21 cellular contexts compared by ENCODE assay signal in the genomic region with DNA sequence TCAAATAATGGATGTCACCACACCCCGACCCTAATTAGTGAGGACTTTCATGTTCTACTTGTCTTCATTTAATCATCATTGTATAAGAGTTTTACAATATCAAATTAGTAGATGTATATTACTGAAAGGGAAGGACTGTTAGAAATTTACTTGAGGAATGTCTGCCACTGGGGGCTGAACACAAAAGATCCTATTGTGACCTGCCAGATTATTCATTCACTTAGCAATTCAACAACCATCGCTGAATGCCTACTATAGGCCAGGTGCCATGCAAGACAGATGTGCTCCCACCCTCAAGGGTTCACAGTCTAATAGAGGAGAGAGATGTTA. TPM values are rescaled to one million over a fixed set of nuclear protein-coding genes. Genes with fewer than 3 reads are reported as not detected.
DNase-seq lines count a peak whose midpoint lies in the region; TF ChIP-seq lines count a peak whose summit lies in the region.
"Had no signal": no experiment of that assay in that cellular context is flagged by ENCODE, and none has a peak within 500 bp of the region (broad histone marks: within the 10 kb centered on the region; RNA-seq: fewer than 3 reads in every experiment).

No MANE protein-coding gene starts in this region.

- BruUV-seq in mammary epithelial cell (replicated peaks; lab: Mats Ljungman, UMichigan), result no TSS peak

- intact Hi-C loops in mammary epithelial cell (cut with micrococcal nuclease), result loop anchor here (5.0 kb wide), 1 partner anchor 62 kb away; a partner anchor contains a TSS

- DNase-seq in activated naive CD4-positive, alpha-beta T cell treated with anti-CD3 and anti-CD28 coated beads, Interleukin-2, amount 10 ng/mL, durations not matched to agents 7 days and 5 days, result no peak
- no peak for DNase-seq in Karpas-422
- no peak for DNase-seq in mammary epithelial cell
- DNase-seq in neural progenitor cell (ENCODE audit: low spot score), result no peak
- no peak for DNase-seq in NCI-H2171 (lab: John Stamatoyannopoulos, UW)
- no peak for DNase-seq in NCI-H2227 treated with DMSO at 0.1 percent for 48 hours (lab: John Stamatoyannopoulos, UW)
- no peak for DNase-seq in KG1 (lab: John Stamatoyannopoulos, UW)
- DNase-seq: activated B cell treated with CpG ODN at 0.5 μM for 24 hours; activated CD4-positive, alpha-beta T cell treated with anti-CD3 and anti-CD28 coated beads, Interleukin-2, amount 50 U/mL, for 48 hours; activated gamma-delta T cell; amniotic stem cell; caudate nucleus; CD4-positive, CD25-positive, alpha-beta regulatory T cell; DMS153; naive B cell; NCI-H1930; pancreas; sigmoid colon; thyroid gland had no signal

- peaks cover 25% of the 10 kb centered on the region for H3K4me1 Mint-ChIP-seq in activated naive CD4-positive, alpha-beta T cell treated with anti-CD3 and anti-CD28 coated beads, Interleukin-2, amount 50 U/mL, for 24 hours
- H3K4me1 Mint-ChIP-seq in activated naive CD4-positive, alpha-beta T cell treated with anti-CD3 and anti-CD28 coated beads, Interleukin-2, amount 10 ng/mL, durations not matched to agents 7 days and 5 days, result peaks cover 31% of the 10 kb centered on the region
- H3K4me1 Mint-ChIP-seq in neural progenitor cell, result peaks cover 12% of the 10 kb centered on the region

- peak overlapping the region; percentile 29; the same call in 1 of the 2 replicates for H2AFZ ChIP-seq in Karpas-422 (ENCODE audit: low read length)
- peak overlapping the region; percentile 34 for H2AFZ ChIP-seq in mammary epithelial cell (ENCODE audit: low read depth, low read length)
- peak overlapping the region; percentile 91 for H2AFZ ChIP-seq in neural progenitor cell (replicated peaks)

- H3K36me3 ChIP-seq in Karpas-422 (ENCODE audit: insufficient read depth, low read length) (peaks cover 20% of the 10 kb centered on the region), mammary epithelial cell (ENCODE audit: insufficient read depth, low read length) (peaks cover 26% of the 10 kb centered on the region), neural progenitor cell (no peaks in the 10 kb centered on the region)

- no peak overlapping the region for H3K4me3 Mint-ChIP-seq in activated naive CD4-positive, alpha-beta T cell treated with anti-CD3 and anti-CD28 coated beads, Interleukin-2, amount 50 U/mL, for 24 hours
- H3K4me3 Mint-ChIP-seq in activated naive CD4-positive, alpha-beta T cell treated with anti-CD3 and anti-CD28 coated beads, Interleukin-2, amount 10 ng/mL, durations not matched to agents 7 days and 5 days, result no peak overlapping the region
- no peak overlapping the region for H3K4me3 Mint-ChIP-seq in neural progenitor cell
- H3K4me3 Mint-ChIP-seq: activated B cell treated with CpG ODN at 0.5 μM for 24 hours; CD4-positive, CD25-positive, alpha-beta regulatory T cell; IgD-negative memory B cell; naive B cell had no signal

- peaks cover 14% of the 10 kb centered on the region for H3K4me1 ChIP-seq in Karpas-422 (ENCODE audit: low read length)
- H3K4me1 ChIP-seq in mammary epithelial cell (ENCODE audit: insufficient read depth, low read length), result peaks cover 25% of the 10 kb centered on the region
- H3K4me1 ChIP-seq in neural progenitor cell, result peaks cover 10% of the 10 kb centered on the region
- H3K4me1 ChIP-seq: pancreas, sigmoid colon, thyroid gland had no signal

- H3K27me3 ChIP-seq in Karpas-422 (ENCODE audit: low read length), result no peaks in the 10 kb centered on the region
- no peaks in the 10 kb centered on the region for H3K27me3 ChIP-seq in mammary epithelial cell (ENCODE audit: insufficient read depth, low read length)
- H3K27me3 ChIP-seq in neural progenitor cell, result no peaks in the 10 kb centered on the region
- H3K27me3 ChIP-seq: pancreas, sigmoid colon, thyroid gland had no signal

- peaks cover 9% of the 10 kb centered on the region; the same call in 1 of the 2 replicates for H4K20me1 ChIP-seq in Karpas-422 (ENCODE audit: insufficient read depth, low read depth, low read length)
- peaks cover 3% of the 10 kb centered on the region for H4K20me1 ChIP-seq in mammary epithelial cell (ENCODE audit: insufficient read depth, low read length)
- no peaks in the 10 kb centered on the region for H4K20me1 ChIP-seq in neural progenitor cell (ENCODE audit: low read depth)

- no peaks in the 10 kb centered on the region for H3K9me3 ChIP-seq in Karpas-422 (ENCODE audit: low read length)
- H3K9me3 ChIP-seq in mammary epithelial cell (replicated peaks; ENCODE audit: insufficient read depth, low read length), result no peaks in the 10 kb centered on the region
- no peaks in the 10 kb centered on the region for H3K9me3 ChIP-seq in neural progenitor cell (ENCODE audit: low read depth)
- H3K9me3 ChIP-seq: pancreas, sigmoid colon, thyroid gland had no signal

- no peak for TF ChIP-seq CTCF in mammary epithelial cell (conservative IDR thresholded peaks at IDR 0.05 in 1 of 2, IDR thresholded peaks at IDR 0.05 in 1 of 2; ENCODE audit: extremely low read depth in 1 of 2, insufficient read depth in 1 of 2, low read depth in 1 of 2, low read length in 2 of 2)
- no peak for TF ChIP-seq CTCF in neural progenitor cell (IDR thresholded peaks at IDR 0.05)

- H3K4me2 ChIP-seq in Karpas-422 (ENCODE audit: low read depth, low read length, poor library complexity, severe bottlenecking) (peak overlapping the region; percentile 21), mammary epithelial cell (ENCODE audit: insufficient read depth, low read depth, low read length) (peak overlapping the region; percentile 2), neural progenitor cell (peak overlapping the region; percentile 8)

- H3K27ac Mint-ChIP-seq in activated naive CD4-positive, alpha-beta T cell treated with anti-CD3 and anti-CD28 coated beads, Interleukin-2, amount 50 U/mL, for 24 hours, result peak overlapping the region; percentile 41
- H3K27ac Mint-ChIP-seq in activated naive CD4-positive, alpha-beta T cell treated with anti-CD3 and anti-CD28 coated beads, Interleukin-2, amount 10 ng/mL, durations not matched to agents 7 days and 5 days, result no peak overlapping the region
- H3K27ac Mint-ChIP-seq in neural progenitor cell, result peak overlapping the region; percentile 4
- H3K27ac Mint-ChIP-seq: activated B cell treated with CpG ODN at 0.5 μM for 24 hours; CD4-positive, CD25-positive, alpha-beta regulatory T cell; IgD-negative memory B cell had no signal

- in situ Hi-C loops in mammary epithelial cell (cut with MboI; ENCODE audit: low sequenced_read_pairs in 2 of 2), result no loop called here

- H3K36me3 Mint-ChIP-seq in activated naive CD4-positive, alpha-beta T cell treated with anti-CD3 and anti-CD28 coated beads, Interleukin-2, amount 50 U/mL, for 24 hours, result peaks cover 2% of the 10 kb centered on the region
- H3K36me3 Mint-ChIP-seq in activated naive CD4-positive, alpha-beta T cell treated with anti-CD3 and anti-CD28 coated beads, Interleukin-2, amount 10 ng/mL, durations not matched to agents 7 days and 5 days, result peaks cover 28% of the 10 kb centered on the region
- no peaks in the 10 kb centered on the region for H3K36me3 Mint-ChIP-seq in neural progenitor cell

- no peak overlapping the region for H3K4me3 ChIP-seq in Karpas-422 (ENCODE audit: low read length)
- H3K4me3 ChIP-seq in mammary epithelial cell (replicated peaks in 1 of 3; ENCODE audit: insufficient read depth in 1 of 3, low read depth in 2 of 3, low read length in 3 of 3), result no peak overlapping the region
- no peak overlapping the region for H3K4me3 ChIP-seq in neural progenitor cell
- H3K4me3 ChIP-seq: pancreas, sigmoid colon, thyroid gland had no signal

- CTCF ChIA-PET in activated naive CD4-positive, alpha-beta T cell treated with anti-CD3 and anti-CD28 coated beads, Interleukin-2, amount 10 ng/mL, durations not matched to agents 7 days and 5 days (lab: Charles Lee), result no interaction called here
- CTCF ChIA-PET in mammary epithelial cell (lab: Charles Lee; ENCODE audit: low non-redundant PET), result interaction anchor here (0.6 kb wide), 1 partner anchor 339 kb away, joined by 3 read pairs; no protein-coding TSS in a partner anchor

- H3F3A ChIP-seq in neural progenitor cell (ENCODE audit: low read depth), result peaks cover 5% of the 10 kb centered on the region

- no peaks in the 10 kb centered on the region for H3K9me2 ChIP-seq in Karpas-422 (replicated peaks; ENCODE audit: insufficient read depth, low read length)

- H3K9ac ChIP-seq in Karpas-422 (ENCODE audit: low read length) (no peak overlapping the region), mammary epithelial cell (ENCODE audit: insufficient read depth, low read length) (no peak overlapping the region), neural progenitor cell (no peak overlapping the region)

- 11% methylated on average over 2 of the region's 2 CpGs for WGBS in mammary epithelial cell (ENCODE audit: low coverage, missing lambda C conversion rate)

- dilution Hi-C loops in mammary epithelial cell (cut with HindIII; ENCODE audit: low sequenced_read_pairs), result no loop called here

- H3K27ac ChIP-seq in Karpas-422 (ENCODE audit: low read length) (no peak overlapping the region), mammary epithelial cell (ENCODE audit: insufficient read depth, low read depth, low read length) (peak overlapping the region; percentile 69), neural progenitor cell (no peak overlapping the region)
- H3K27ac ChIP-seq: pancreas, sigmoid colon, thyroid gland had no signal

- H3K27me3 Mint-ChIP-seq in activated naive CD4-positive, alpha-beta T cell treated with anti-CD3 and anti-CD28 coated beads, Interleukin-2, amount 50 U/mL, for 24 hours, result no peaks in the 10 kb centered on the region
- H3K27me3 Mint-ChIP-seq in activated naive CD4-positive, alpha-beta T cell treated with anti-CD3 and anti-CD28 coated beads, Interleukin-2, amount 10 ng/mL, durations not matched to agents 7 days and 5 days, result no peaks in the 10 kb centered on the region
- H3K27me3 Mint-ChIP-seq in neural progenitor cell (ENCODE audit: insufficient read depth, low read depth), result peaks cover 6% of the 10 kb centered on the region
- H3K27me3 Mint-ChIP-seq: activated B cell treated with CpG ODN at 0.5 μM for 24 hours; CD4-positive, CD25-positive, alpha-beta regulatory T cell; IgD-negative memory B cell; naive B cell had no signal

- H3K9me3 Mint-ChIP-seq in activated naive CD4-positive, alpha-beta T cell treated with anti-CD3 and anti-CD28 coated beads, Interleukin-2, amount 50 U/mL, for 24 hours, result no peaks in the 10 kb centered on the region
- peaks cover 4% of the 10 kb centered on the region for H3K9me3 Mint-ChIP-seq in activated naive CD4-positive, alpha-beta T cell treated with anti-CD3 and anti-CD28 coated beads, Interleukin-2, amount 10 ng/mL, durations not matched to agents 7 days and 5 days
- H3K9me3 Mint-ChIP-seq in neural progenitor cell, result peaks cover 7% of the 10 kb centered on the region
- H3K9me3 Mint-ChIP-seq: CD4-positive, CD25-positive, alpha-beta regulatory T cell had no signal

- H3K79me2 ChIP-seq in Karpas-422 (ENCODE audit: low read length) (no peaks in the 10 kb centered on the region), mammary epithelial cell (ENCODE audit: insufficient read depth, low read length) (peaks cover 6% of the 10 kb centered on the region), neural progenitor cell (ENCODE audit: low read depth) (no peaks in the 10 kb centered on the region)

RNA-seq across cellular contexts. Expression of a gene that starts 8.0 kb away (rescaled TPM):
- 96.6 and 142 TPM in 2 replicates for total RNA-seq in Karpas-422 (2014; rRNA removed; shearing (Covaris generic); ENCODE audit: low replicate concordance)
- total RNA-seq in mammary epithelial cell (100 to 1,000 TPM; 106 to 235 TPM), neural progenitor cell (ENCODE audit: low replicate concordance) (24.3 and 60.7 TPM in 2 replicates)
- 68.3 TPM for polyA plus RNA-seq in mammary epithelial cell
- 119 TPM for polyA minus RNA-seq in mammary epithelial cell

RNA-seq across cellular contexts. Expression of a gene that starts 19.5 kb away (rescaled TPM):
- total RNA-seq in Karpas-422 (2014; rRNA removed; shearing (Covaris generic); ENCODE audit: low replicate concordance), result 122 and 197 TPM in 2 replicates
- total RNA-seq in mammary epithelial cell (100 to 1,000 TPM; 238 to 248 TPM), neural progenitor cell (ENCODE audit: low replicate concordance) (0.43 and 3.7 TPM in 2 replicates)
- 117 TPM for polyA plus RNA-seq in mammary epithelial cell
- 43.1 TPM for polyA minus RNA-seq in mammary epithelial cell

RNA-seq across cellular contexts. Expression of a gene that starts 53.2 kb away (rescaled TPM):
- total RNA-seq in Karpas-422 (2014; rRNA removed; shearing (Covaris generic); ENCODE audit: low replicate concordance), result 18.2 and 28.3 TPM in 2 replicates
- total RNA-seq in mammary epithelial cell, result 10 to 100 TPM; 16.9 to 48.3 TPM
- 26.7 TPM for polyA plus RNA-seq in mammary epithelial cell
- polyA minus RNA-seq in mammary epithelial cell, result 13.6 TPM
- 8.8 and 20.1 TPM in 2 replicates for total RNA-seq in neural progenitor cell (ENCODE audit: low replicate concordance)

Comparison
In these comparisons a context has a peak if more than half of its experiments do, and no peak if none do; other contexts are left out.
1. H2AFZ ChIP-seq: peak in every context shown above with its lines; median percentile 91 in neural progenitor cell; 34 in mammary epithelial cell; 29 in Karpas-422.
2. RNA of a gene that starts 19.5 kb away (total RNA-seq): 238 to 248 TPM in mammary epithelial cell and 122 to 197 TPM in Karpas-422; 0.43 to 3.7 TPM in neural progenitor cell; every median in the first group is over 10 times any median in the second.
3. Peak in every context shown above with its lines, with median percentiles within 50 percentile points of each other: H3K4me2 ChIP-seq.